1 cellular context compared by ENCODE assay signal in the genomic region with DNA sequence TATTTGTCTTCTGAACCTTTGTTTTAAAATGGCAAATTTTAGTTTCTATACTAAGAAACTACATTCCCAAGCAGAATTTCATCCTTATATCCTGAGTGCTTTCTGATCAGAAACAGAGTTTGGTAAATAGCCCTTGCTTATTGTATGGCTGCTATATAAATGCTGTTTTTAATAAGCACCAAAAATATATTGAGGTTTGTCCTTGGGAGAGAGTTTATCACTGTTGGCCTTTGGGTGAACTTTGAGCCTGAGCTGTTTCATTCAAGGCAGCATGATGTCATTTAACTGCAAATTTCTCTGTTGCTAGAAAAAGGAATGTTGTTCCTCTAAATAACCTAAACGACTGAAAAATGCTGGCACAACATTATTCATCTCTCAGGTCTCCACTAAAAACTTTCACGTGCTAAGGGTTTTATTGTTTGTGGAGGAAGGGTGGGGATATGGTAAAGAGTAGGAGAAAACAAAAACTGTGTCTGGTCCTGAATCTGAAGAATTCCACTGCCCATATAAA.
TF ChIP-seq lines count a peak whose summit lies in the region.

No MANE protein-coding gene starts in this region.

TF ChIP-seq in HEK293T, 16 proteins besides CTCF, POLR2A, EP300 and RAD21 (continued from another document):
- no peak for TF ChIP-seq BHLHE40 (IDR thresholded peaks at IDR 0.05; ENCODE audit: borderline replicate concordance)
- TF ChIP-seq FOXM1 (IDR thresholded peaks at IDR 0.05; ENCODE audit: borderline replicate concordance), result no peak
- no peak for TF ChIP-seq NFRKB (IDR thresholded peaks at IDR 0.05)
- TF ChIP-seq HDGF (IDR thresholded peaks at IDR 0.05; ENCODE audit: borderline replicate concordance), result no peak
- no peak for TF ChIP-seq FOXK2 (IDR thresholded peaks at IDR 0.05)
